In the genomic region with DNA sequence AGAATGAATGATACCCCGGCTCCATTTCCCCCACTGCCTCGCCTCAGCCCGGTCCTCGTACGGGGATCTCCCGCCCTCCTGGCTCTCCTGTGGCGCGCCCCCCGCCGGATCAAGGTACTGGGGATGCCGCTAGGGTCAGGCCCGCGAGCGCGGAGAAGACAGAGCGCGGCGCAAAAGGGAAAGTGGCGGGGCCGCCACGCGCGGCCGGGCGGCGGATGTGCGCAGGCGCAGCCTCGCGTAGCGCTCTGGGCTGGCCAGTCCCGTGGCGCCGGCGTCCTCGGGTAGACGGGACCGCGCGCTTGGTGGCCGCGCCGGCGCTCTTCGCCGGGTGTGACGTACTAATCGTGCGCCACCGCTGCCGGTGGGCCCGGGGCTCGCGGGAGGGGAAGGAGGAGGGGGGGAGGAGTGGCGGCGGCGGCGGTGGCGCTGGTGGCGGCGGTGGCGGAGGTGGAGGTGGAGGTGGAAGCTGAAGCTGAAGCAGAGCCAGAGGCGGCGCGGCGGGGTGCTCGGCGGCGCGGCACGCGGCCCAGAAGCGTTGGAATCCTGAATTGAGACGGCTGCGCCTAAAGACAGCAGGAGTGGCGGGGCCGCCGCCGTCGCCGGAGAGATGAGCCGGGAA, we compare ENCODE assay signal across 8 cellular contexts. TPM values are rescaled to one million over a fixed set of nuclear protein-coding genes. Genes with fewer than 3 reads are reported as not detected.
A peak's percentile ranks its signal among the peaks of the same experiment; 100 is the strongest.
DNase-seq lines count a peak whose midpoint lies in the region; ATAC-seq lines count a peak whose summit lies in the region.

A gene (plus strand): TSS at position 331 of the 619 bp plus-strand sequence. CDS start 1,158 bp downstream, outside the sequence.

- DNase-seq in AG20443 (ENCODE audit: low spot score) (peak; percentile 99), NK-92 (lab: John Stamatoyannopoulos, UW; ENCODE audit: unreplicated experiment) (peak; percentile 51), lung microvascular endothelial cell (ENCODE audit: low read depth in 2 of 2) (peak; percentile 94 to 96)
- peak; percentile 94 for DNase-seq in activated CD8-positive, alpha-beta memory T cell treated with anti-CD3 and anti-CD28 coated beads for 24 hours
- DNase-seq in effector CD8-positive, alpha-beta T cell (lab: John Stamatoyannopoulos, UW) = peak; percentile 83
- peak; percentile 81 to 88 (median 85) for DNase-seq in stimulated activated CD4-positive, alpha-beta T cell treated with anti-CD3 and anti-CD28 coated beads, TNF-alpha, amount 100 ng/mL, for 24 hours (ENCODE audit: low read depth in 3 of 3)

- peak; percentile 66 for ATAC-seq in GM19035 (IDR thresholded peaks at IDR 0.05; ENCODE audit: unreplicated experiment)
- ATAC-seq in HG03354 (IDR thresholded peaks at IDR 0.05; ENCODE audit: poor library complexity, severe bottlenecking, unreplicated experiment) = peak; percentile 58

RNA-seq across cellular contexts. Expression of the gene that starts here (rescaled TPM):
- 52.3 and 81.5 TPM in 2 replicates for total RNA-seq in lung microvascular endothelial cell

Comparison
In these comparisons a context has a peak if more than half of its experiments do, and no peak if none do; other contexts are left out.
1. Peak in every context shown above with its lines: DNase-seq and ATAC-seq.